Comparison of ENCODE assay signal across 8 cellular contexts in the genomic region with DNA sequence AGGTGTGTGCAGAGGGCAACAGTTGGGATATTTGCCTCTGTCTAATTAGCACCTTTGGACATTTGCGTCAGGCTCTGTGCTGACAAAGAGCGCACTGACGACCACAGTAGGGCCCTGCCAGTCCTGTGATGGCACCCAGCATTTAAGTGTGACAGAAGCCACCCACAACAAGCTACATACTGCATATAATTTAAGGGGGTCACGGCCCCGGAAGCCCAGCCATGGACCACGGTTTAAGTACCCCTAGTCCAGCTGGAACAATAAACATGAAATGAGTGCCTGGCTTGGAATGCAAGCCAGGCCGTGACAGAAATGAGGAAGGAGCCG. TPM values are rescaled to one million over a fixed set of nuclear protein-coding genes. Genes with fewer than 3 reads are reported as not detected.
DNase-seq lines count a peak whose midpoint lies in the region; ATAC-seq and TF ChIP-seq lines count a peak whose summit lies in the region.

No MANE protein-coding gene starts in this region.

- H3K9me3 ChIP-seq in DOHH2 (ENCODE audit: control insufficient read depth, insufficient read depth, low read length) (no peaks in the 10 kb centered on the region), HCT116 (ENCODE audit: control insufficient read depth in 1 of 2, insufficient read depth in 1 of 2, low read depth in 1 of 2, low read length in 2 of 2) (no peaks in the 10 kb centered on the region), SJSA1 (replicated peaks) (no peaks in the 10 kb centered on the region), esophagus (ENCODE audit: control insufficient read depth in 2 of 2, insufficient read depth in 1 of 2, low read depth in 1 of 2, low read length in 1 of 2) (no peaks in the 10 kb centered on the region), osteoblast (ENCODE audit: low read depth, low read length) (no peaks in the 10 kb centered on the region)

- no peak for TF ChIP-seq RAD21 in HCT116 (IDR thresholded peaks at IDR 0.05; ENCODE audit: low read depth)

- H2AFZ ChIP-seq in HCT116 (ENCODE audit: low read depth, low read length, poor library complexity, severe bottlenecking) (no peak overlapping the region), osteoblast (ENCODE audit: low read length) (peak overlapping the region; percentile 98)

- no peak for TF ChIP-seq POLR2A in HCT116 (IDR thresholded peaks at IDR 0.05; ENCODE audit: borderline replicate concordance, extremely low read depth, insufficient read depth, insufficient read length)

- H3K36me3 ChIP-seq in DOHH2 (ENCODE audit: control insufficient read depth, low read length), result peaks cover 3% of the 10 kb centered on the region
- H3K36me3 ChIP-seq in HCT116 (ENCODE audit: control insufficient read depth in 1 of 2, insufficient read depth in 2 of 2, low read length in 2 of 2), result no peaks in the 10 kb centered on the region
- H3K36me3 ChIP-seq in SJSA1, result no peaks in the 10 kb centered on the region
- H3K36me3 ChIP-seq in esophagus (ENCODE audit: control insufficient read depth in 2 of 2, insufficient read depth in 2 of 2, low read length in 1 of 2), result no peaks in the 10 kb centered on the region
- no peaks in the 10 kb centered on the region for H3K36me3 ChIP-seq in osteoblast (ENCODE audit: insufficient read depth, low read length)

- H4K20me1 ChIP-seq in DOHH2 (ENCODE audit: control insufficient read depth, insufficient read depth, low read depth, low read length) (no peaks in the 10 kb centered on the region), HCT116 (ENCODE audit: insufficient read depth) (no peaks in the 10 kb centered on the region), osteoblast (ENCODE audit: insufficient read depth, low read length) (no peaks in the 10 kb centered on the region)

- RAD21 ChIA-PET in HCT116 (lab: Charles Lee; ENCODE audit: low non-redundant PET in 1 of 2, low total read pairs in 2 of 2, uncharacterized antibody in 2 of 2, unreplicated experiment in 2 of 2), result no interaction called here

- peak overlapping the region; percentile 100 for H3K4me3 ChIP-seq in DOHH2 (ENCODE audit: low read length)
- H3K4me3 ChIP-seq in HCT116 (replicated peaks in 1 of 2; ENCODE audit: low read depth in 1 of 2, low read length in 2 of 2), result peak overlapping the region; percentile 76 to 82
- H3K4me3 ChIP-seq in SJSA1, result peak overlapping the region; percentile 58
- peak overlapping the region; percentile 69 to 88 for H3K4me3 ChIP-seq in esophagus (ENCODE audit: low read depth in 1 of 2, low read length in 2 of 2)
- peak overlapping the region; percentile 83 for H3K4me3 ChIP-seq in osteoblast (ENCODE audit: insufficient read depth, low read length)

- 6 to 8% methylated on average over 8 of the region's 8 CpGs for WGBS in esophagus, 2 donors

- H3K4me2 ChIP-seq in DOHH2 (ENCODE audit: low read length), result peak overlapping the region; percentile 93
- peak overlapping the region; percentile 75 for H3K4me2 ChIP-seq in HCT116 (ENCODE audit: low read length)
- H3K4me2 ChIP-seq in osteoblast (ENCODE audit: insufficient read depth, low read length), result peak overlapping the region; percentile 100

- 0 out of 2 replicates have a peak, but pooled peaks cover 2% of the 10 kb centered on the region for H3F3A ChIP-seq in DOHH2 (ENCODE audit: control insufficient read depth, insufficient read depth)

- H3K27ac ChIP-seq in DOHH2 (ENCODE audit: low read depth, low read length) (peak overlapping the region; percentile 73), HCT116 (ENCODE audit: low read depth, low read length) (peak overlapping the region; percentile 75), SJSA1 (peak overlapping the region; percentile 67), esophagus (ENCODE audit: low read depth in 2 of 2, low read length in 1 of 2) (peak overlapping the region; percentile 86 to 98), osteoblast (ENCODE audit: low read depth, low read length) (peak overlapping the region; percentile 100)

- BruUV-seq in HCT116 (replicated peaks; lab: Mats Ljungman, UMichigan), result TSS peak; percentile 96

- CTCF ChIA-PET in HCT116 (lab: Charles Lee), result no interaction called here

- H3K9ac ChIP-seq in HCT116 (ENCODE audit: low read length), result peak overlapping the region; percentile 84

- H3K9me2 ChIP-seq in DOHH2 (replicated peaks; ENCODE audit: control insufficient read depth, low read length) (no peaks in the 10 kb centered on the region), HCT116 (ENCODE audit: insufficient read depth) (no peaks in the 10 kb centered on the region)

- H3K79me2 ChIP-seq in DOHH2 (ENCODE audit: control insufficient read depth, low read length), result peaks cover 21% of the 10 kb centered on the region
- peaks cover 10% of the 10 kb centered on the region for H3K79me2 ChIP-seq in HCT116 (ENCODE audit: insufficient read depth, low read length)
- peaks cover 18% of the 10 kb centered on the region for H3K79me2 ChIP-seq in osteoblast (ENCODE audit: insufficient read depth, low read length)

- TF ChIP-seq CTCF in DOHH2 (IDR thresholded peaks at IDR 0.05; ENCODE audit: low read depth, low read length, poor library complexity, severe bottlenecking) (no peak), HCT116 (IDR thresholded peaks at IDR 0.05 in 2 of 3, conservative IDR thresholded peaks at IDR 0.05 in 1 of 3; ENCODE audit: borderline replicate concordance in 1 of 3, insufficient read depth in 1 of 3, low read depth in 2 of 3, low read length in 2 of 3) (no peak), osteoblast (IDR thresholded peaks at IDR 0.05; ENCODE audit: extremely low read depth, low read depth, low read length) (no peak)

- no peaks in the 10 kb centered on the region for H3K27me3 ChIP-seq in DOHH2 (ENCODE audit: control insufficient read depth, low read length)
- peaks cover 2% of the 10 kb centered on the region; the same call in 1 of the 2 replicates for H3K27me3 ChIP-seq in HCT116 (ENCODE audit: insufficient read depth, low read length)
- H3K27me3 ChIP-seq in SJSA1 (replicated peaks), result no peaks in the 10 kb centered on the region
- no peaks in the 10 kb centered on the region for H3K27me3 ChIP-seq in esophagus (ENCODE audit: control insufficient read depth in 1 of 2, insufficient read depth in 2 of 2, low read length in 2 of 2)
- peaks cover 2% of the 10 kb centered on the region for H3K27me3 ChIP-seq in osteoblast (ENCODE audit: insufficient read depth, low read length)

- ATAC-seq in HCT116, result peak; percentile 2
- ATAC-seq in HG03442 (IDR thresholded peaks at IDR 0.05; ENCODE audit: unreplicated experiment), result no peak

- intact Hi-C loops in HCT116 (cut with micrococcal nuclease), result no loop called here

- peaks cover 8% of the 10 kb centered on the region for H3K4me1 ChIP-seq in DOHH2 (ENCODE audit: control insufficient read depth, low read length)
- H3K4me1 ChIP-seq in HCT116 (ENCODE audit: control insufficient read depth in 1 of 2, insufficient read depth in 2 of 2, low read length in 2 of 2), result peaks cover 5 to 7% of the 10 kb centered on the region in 2 experiments
- peaks cover 10% of the 10 kb centered on the region for H3K4me1 ChIP-seq in SJSA1 (replicated peaks)
- peaks cover 2 to 3% of the 10 kb centered on the region in 2 donors for H3K4me1 ChIP-seq in esophagus (ENCODE audit: control insufficient read depth in 2 of 2, insufficient read depth in 2 of 2, low read length in 1 of 2)
- peaks cover 11% of the 10 kb centered on the region for H3K4me1 ChIP-seq in osteoblast (ENCODE audit: insufficient read depth, low read length)

- POLR2A ChIA-PET in HCT116 (lab: Charles Lee), result interaction anchor here (2.1 kb wide), 1 partner anchor 138 kb away, joined by 10 read pairs; no protein-coding TSS in a partner anchor

- no peak for DNase-seq in HCT116 (ENCODE audit: low read depth, low spot score)
- no peak for DNase-seq in SJSA1 (ENCODE audit: low read depth in 1 of 2, low spot score in 2 of 2)
- peak; percentile 71 for DNase-seq in osteoblast (ENCODE audit: insufficient read length, low spot score, missing footprints)
- no peak for DNase-seq in SW480 (ENCODE audit: low spot score)
- no peak for DNase-seq in iPS-NIHi11 (ENCODE audit: low spot score)

TF ChIP-seq in HCT116, 20 proteins besides CTCF, POLR2A, EP300 and RAD21:
- TF ChIP-seq EGR1 (IDR thresholded peaks at IDR 0.05; ENCODE audit: low read depth) (no peak), SP1 (IDR thresholded peaks at IDR 0.05; ENCODE audit: low read depth) (no peak), YY1 (IDR thresholded peaks at IDR 0.05; ENCODE audit: extremely low read depth, insufficient replicate concordance, low read depth, low read length) (no peak), ZBTB33 (IDR thresholded peaks at IDR 0.05; ENCODE audit: extremely low read depth, insufficient replicate concordance, low read length) (no peak), ATF3 (IDR thresholded peaks at IDR 0.05) (no peak), JUND (IDR thresholded peaks at IDR 0.05) (no peak), TCF7L2 (IDR thresholded peaks at IDR 0.05; ENCODE audit: borderline replicate concordance, extremely low read depth, insufficient read depth, insufficient read length) (no peak), SRF (IDR thresholded peaks at IDR 0.05; ENCODE audit: low read depth) (no peak), ZFX (IDR thresholded peaks at IDR 0.05) (peak; percentile 66)

RNA-seq across cellular contexts. Expression of gene DYNC1H1, which starts 16.8 kb away (rescaled TPM):
- 361 TPM for total RNA-seq in HCT116 (2021; ENCODE audit: unreplicated experiment)
- polyA plus RNA-seq in HCT116 (2012), result 307 and 340 TPM in 2 replicates
- 180 and 253 TPM in 2 replicates for total RNA-seq in SJSA1 (2014; rRNA removed; shearing (Covaris generic))
- 100 to 1,000 TPM; 115 to 116 TPM for polyA plus RNA-seq in esophagus
- 332 and 340 TPM in 2 replicates for total RNA-seq in osteoblast
